ENCODE assay signal across 13 cellular contexts in genomic region chr10:76583711-76584161, GRCh38.
A peak's percentile ranks its signal among the peaks of the same experiment; 100 is the strongest.
DNase-seq lines count a peak whose midpoint lies in the region; ATAC-seq and TF ChIP-seq lines count a peak whose summit lies in the region.
"Had no signal": no experiment of that assay in that cellular context is flagged by ENCODE, and none has a peak within 500 bp of the region (broad histone marks: within the 10 kb centered on the region; RNA-seq: fewer than 3 reads in every experiment).

No MANE protein-coding gene starts in this region.

- no peaks in the 10 kb centered on the region for H3K79me2 ChIP-seq in MM.1S (ENCODE audit: low read length)

- no peak for ATAC-seq in GM19467 (IDR thresholded peaks at IDR 0.05; ENCODE audit: unreplicated experiment)
- ATAC-seq: activated naive CD4-positive, alpha-beta T cell treated with anti-CD3 and anti-CD28 coated beads, Interleukin-2, amount 50 U/mL, for 72 hours had no signal

- H3K36me3 ChIP-seq in MM.1S (replicated peaks; ENCODE audit: insufficient read depth, low read length) = no peaks in the 10 kb centered on the region
- H3K36me3 ChIP-seq: esophagus squamous epithelium, transverse colon had no signal

- H3K27me3 ChIP-seq in MM.1S (replicated peaks; ENCODE audit: insufficient read depth, low read length) = no peaks in the 10 kb centered on the region
- H3K27me3 ChIP-seq: esophagus squamous epithelium, transverse colon had no signal

- H3K4me2 ChIP-seq in MM.1S (ENCODE audit: low read depth, low read length) = no peak overlapping the region

- H3K36me3 Mint-ChIP-seq in HFFc6 (ENCODE audit: low read depth) (no peaks in the 10 kb centered on the region), type B pancreatic cell (no peaks in the 10 kb centered on the region)
- H3K36me3 Mint-ChIP-seq: activated naive CD4-positive, alpha-beta T cell treated with anti-CD3 and anti-CD28 coated beads, Interleukin-2, amount 50 U/mL, for 72 hours had no signal

- no peaks in the 10 kb centered on the region for H3K9me3 ChIP-seq in MM.1S (replicated peaks; ENCODE audit: insufficient read depth, low read length)
- H3K9me3 ChIP-seq: esophagus squamous epithelium, transverse colon had no signal

- no peaks in the 10 kb centered on the region for H4K20me1 ChIP-seq in MM.1S (ENCODE audit: insufficient read depth, low read length)

- TF ChIP-seq CTCF in HFFc6 (IDR thresholded peaks at IDR 0.05) (no peak), type B pancreatic cell (conservative IDR thresholded peaks at IDR 0.05) (no peak), MM.1S (IDR thresholded peaks at IDR 0.05; ENCODE audit: low read length) (no peak)

- H2AFZ ChIP-seq in MM.1S (ENCODE audit: low read length) = no peak overlapping the region

- no peak overlapping the region for H3K4me3 ChIP-seq in MM.1S (ENCODE audit: low read length)
- H3K4me3 ChIP-seq: esophagus squamous epithelium, transverse colon had no signal

- H3K9me2 ChIP-seq in MM.1S (replicated peaks; ENCODE audit: insufficient read depth, low read length) = no peaks in the 10 kb centered on the region

- H3F3A ChIP-seq in MM.1S (ENCODE audit: insufficient read depth, low read length) = no peaks in the 10 kb centered on the region

- H3K27ac Mint-ChIP-seq in HFFc6 = peak overlapping the region; percentile 62
- peak overlapping the region; percentile 60 for H3K27ac Mint-ChIP-seq in type B pancreatic cell
- H3K27ac Mint-ChIP-seq: activated naive CD4-positive, alpha-beta T cell treated with anti-CD3 and anti-CD28 coated beads, Interleukin-2, amount 50 U/mL, for 72 hours had no signal

- peak; percentile 76 for DNase-seq in HFFc6
- peak; percentile 49 for DNase-seq in amniotic stem cell (lab: John Stamatoyannopoulos, UW)
- DNase-seq in iPS-NIHi11 (ENCODE audit: low spot score) = peak; percentile 41
- DNase-seq in type B pancreatic cell (ENCODE audit: extremely low spot score, unreplicated experiment) = no peak
- DNase-seq in NCI-H524 treated with DMSO at 0.1 percent for 48 hours (lab: John Stamatoyannopoulos, UW) = no peak
- DNase-seq in MM.1S = no peak
- no peak for DNase-seq in stimulated activated CD4-positive, alpha-beta T cell treated with anti-CD3 and anti-CD28 coated beads, Interleukin-4, amount 100 ng/mL, for 1 hour
- DNase-seq: activated CD4-positive, alpha-beta T cell treated with anti-CD3 and anti-CD28 coated beads for 4 hours; esophagus squamous epithelium; stimulated activated CD4-positive, alpha-beta T cell treated with anti-CD3 and anti-CD28 coated beads, Interleukin-1b, Interleukin-23, amount 100 ng/mL, for 48 hours; transverse colon had no signal

- H3K27me3 Mint-ChIP-seq in HFFc6 (ENCODE audit: insufficient read depth) (peaks cover under 1% of the 10 kb centered on the region), type B pancreatic cell (peaks cover 5% of the 10 kb centered on the region)

- H3K4me1 Mint-ChIP-seq in HFFc6 (ENCODE audit: low read depth) = peaks cover 26% of the 10 kb centered on the region
- peaks cover 13% of the 10 kb centered on the region for H3K4me1 Mint-ChIP-seq in type B pancreatic cell (ENCODE audit: unreplicated experiment)

- H3K4me3 Mint-ChIP-seq in HFFc6 (peak overlapping the region; percentile 72), type B pancreatic cell (peak overlapping the region; percentile 6)

- H3K9ac ChIP-seq in MM.1S (ENCODE audit: low read length) = no peak overlapping the region

- no peaks in the 10 kb centered on the region for H3K9me3 Mint-ChIP-seq in HFFc6
- peaks cover 6% of the 10 kb centered on the region for H3K9me3 Mint-ChIP-seq in type B pancreatic cell

- no peaks in the 10 kb centered on the region for H3K4me1 ChIP-seq in MM.1S (ENCODE audit: low read length)

- no peak overlapping the region for H3K27ac ChIP-seq in MM.1S (ENCODE audit: low read length)

Comparison
In these comparisons a context has a peak if more than half of its experiments do, and no peak if none do; other contexts are left out.
1. DNase-seq: peak in HFFc6 (single experiment), amniotic stem cell (single experiment) and iPS-NIHi11 (single experiment); none in type B pancreatic cell (single experiment), NCI-H524 treated with DMSO at 0.1 percent for 48 hours (single experiment), MM.1S (single experiment) and stimulated activated CD4-positive, alpha-beta T cell treated with anti-CD3 and anti-CD28 coated beads, Interleukin-4, amount 100 ng/mL, for 1 hour (single experiment).